In the genomic region with DNA sequence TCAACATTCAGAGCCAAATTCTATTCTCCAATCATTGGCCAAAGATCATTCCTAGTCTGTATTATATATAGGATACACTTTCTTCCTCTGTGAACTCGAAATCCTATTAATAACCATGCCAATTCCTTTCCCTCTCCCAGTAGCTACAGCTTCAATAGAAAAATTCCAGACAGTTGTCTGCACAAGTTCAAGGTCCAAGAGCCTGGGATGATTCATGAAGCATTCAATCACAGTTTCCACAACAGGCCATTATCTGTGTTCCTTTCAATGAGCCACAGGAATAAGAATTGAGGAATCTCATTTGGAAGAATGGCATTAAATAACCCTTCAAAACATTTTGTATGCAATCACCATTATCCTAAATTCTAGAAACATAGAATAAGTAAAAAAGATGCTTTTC, we compare ENCODE assay signal across 17 cellular contexts.
DNase-seq lines count a peak whose midpoint lies in the region; ATAC-seq and TF ChIP-seq lines count a peak whose summit lies in the region.
"Had no signal": no experiment of that assay in that cellular context is flagged by ENCODE, and none has a peak within 500 bp of the region (broad histone marks: within the 10 kb centered on the region; RNA-seq: fewer than 3 reads in every experiment).

No MANE protein-coding gene starts in this region.

- dilution Hi-C loops in mammary epithelial cell (cut with HindIII; ENCODE audit: low sequenced_read_pairs) = no loop called here

- H3K27me3 Mint-ChIP-seq in MCF 10A (ENCODE audit: insufficient read depth, unreplicated experiment) (no peaks in the 10 kb centered on the region), osteocyte (ENCODE audit: unreplicated experiment) (no peaks in the 10 kb centered on the region)

- H3K4me3 ChIP-seq in mammary epithelial cell (replicated peaks in 1 of 3; ENCODE audit: insufficient read depth in 1 of 3, low read depth in 2 of 3, low read length in 3 of 3) (no peak overlapping the region), mesenchymal stem cell (ENCODE audit: insufficient read depth in 1 of 2, low read depth in 1 of 2, low read length in 2 of 2) (no peak overlapping the region), prostate gland (no peak overlapping the region)
- H3K4me3 ChIP-seq: BLaER1, GM23338 had no signal

- H3K4ac ChIP-seq in mesenchymal stem cell (ENCODE audit: low read depth in 1 of 2, low read length in 2 of 2) = no peak overlapping the region

- peaks cover 8% of the 10 kb centered on the region for H3K4me1 ChIP-seq in mammary epithelial cell (ENCODE audit: insufficient read depth, low read length)
- H3K4me1 ChIP-seq in foreskin keratinocyte = no peaks in the 10 kb centered on the region
- peaks cover 2% of the 10 kb centered on the region for H3K4me1 ChIP-seq in mesenchymal stem cell (ENCODE audit: control insufficient read depth, insufficient read depth, low read depth, low read length)
- H3K4me1 ChIP-seq in prostate gland (replicated peaks) = no peaks in the 10 kb centered on the region
- H3K4me1 ChIP-seq: BLaER1 had no signal

- no peaks in the 10 kb centered on the region for H3K79me1 ChIP-seq in mesenchymal stem cell (replicated peaks; ENCODE audit: low read length, poor library complexity, severe bottlenecking)

- no TSS peak for BruUV-seq in mammary epithelial cell (replicated peaks; lab: Mats Ljungman, UMichigan)
- BruUV-seq in MCF 10A (replicated peaks; lab: Mats Ljungman, UMichigan) = no TSS peak

- no peak overlapping the region for H3K14ac ChIP-seq in mesenchymal stem cell (ENCODE audit: low read length in 2 of 2)

- no peak overlapping the region for H2AK5ac ChIP-seq in mesenchymal stem cell (ENCODE audit: low read length, severe bottlenecking)

- TF ChIP-seq POLR2A in prostate gland (IDR thresholded peaks at IDR 0.05) = no peak

- in situ Hi-C loops in mammary epithelial cell (cut with MboI; ENCODE audit: low sequenced_read_pairs in 2 of 2) = no loop called here

- no peak overlapping the region for H2BK5ac ChIP-seq in mesenchymal stem cell (ENCODE audit: low read depth, low read length, poor library complexity, severe bottlenecking)

- 0% methylated on average over 1 of the region's 1 CpG for WGBS in mammary epithelial cell (ENCODE audit: low coverage, missing lambda C conversion rate)
- 65% methylated on average over 1 of the region's 1 CpG for WGBS in mesenchymal stem cell
- WGBS in prostate gland = 68% methylated on average over 1 of the region's 1 CpG

- H2BK12ac ChIP-seq in mesenchymal stem cell (ENCODE audit: low read length in 2 of 2) = no peak overlapping the region

- H3K9ac ChIP-seq in mammary epithelial cell (ENCODE audit: insufficient read depth, low read length) = no peak overlapping the region
- H3K9ac ChIP-seq in mesenchymal stem cell (ENCODE audit: low read length) = no peak overlapping the region
- H3K9ac ChIP-seq: BLaER1 had no signal

- no peak overlapping the region for H4K91ac ChIP-seq in mesenchymal stem cell (ENCODE audit: low read length)

- H4K8ac ChIP-seq in mesenchymal stem cell (ENCODE audit: low read length) = no peak overlapping the region

- H3K4me1 Mint-ChIP-seq in MCF 10A (ENCODE audit: insufficient read depth, unreplicated experiment) = no peaks in the 10 kb centered on the region
- no peaks in the 10 kb centered on the region for H3K4me1 Mint-ChIP-seq in osteocyte (ENCODE audit: unreplicated experiment)
- H3K4me1 Mint-ChIP-seq: CD14-positive monocyte; CD4-positive, alpha-beta memory T cell; GM23338 had no signal

- H3K27ac ChIP-seq in mammary epithelial cell (ENCODE audit: insufficient read depth, low read depth, low read length) = no peak overlapping the region
- H3K27ac ChIP-seq in foreskin keratinocyte = no peak overlapping the region
- H3K27ac ChIP-seq in mesenchymal stem cell (ENCODE audit: low read length, poor library complexity, severe bottlenecking) = no peak overlapping the region
- no peak overlapping the region for H3K27ac ChIP-seq in prostate gland
- H3K27ac ChIP-seq: BLaER1 had no signal

- TF ChIP-seq CTCF in mammary epithelial cell (conservative IDR thresholded peaks at IDR 0.05 in 1 of 2, IDR thresholded peaks at IDR 0.05 in 1 of 2; ENCODE audit: extremely low read depth in 1 of 2, insufficient read depth in 1 of 2, low read depth in 1 of 2, low read length in 2 of 2) (no peak), MCF 10A (IDR thresholded peaks at IDR 0.05; ENCODE audit: unreplicated experiment) (no peak), foreskin keratinocyte (conservative IDR thresholded peaks at IDR 0.05) (no peak), osteocyte (IDR thresholded peaks at IDR 0.05) (no peak), prostate gland (IDR thresholded peaks at IDR 0.05) (no peak)

- H3K36me3 ChIP-seq in mammary epithelial cell (ENCODE audit: insufficient read depth, low read length) (no peaks in the 10 kb centered on the region), mesenchymal stem cell (ENCODE audit: control insufficient read depth in 1 of 2, insufficient read depth in 2 of 2, low read depth in 1 of 2, low read length in 2 of 2) (no peaks in the 10 kb centered on the region), prostate gland (no peaks in the 10 kb centered on the region)
- H3K36me3 ChIP-seq: BLaER1 had no signal

- peak; percentile 66 for ATAC-seq in foreskin keratinocyte
- ATAC-seq: GM23338, HCT116 had no signal

- H3K27ac Mint-ChIP-seq in MCF 10A (ENCODE audit: low read depth, unreplicated experiment) (no peak overlapping the region), osteocyte (ENCODE audit: unreplicated experiment) (no peak overlapping the region)
- H3K27ac Mint-ChIP-seq: CD14-positive monocyte; CD4-positive, alpha-beta memory T cell; GM23338; HFFc6 had no signal

- H3K9me3 ChIP-seq in mammary epithelial cell (replicated peaks; ENCODE audit: insufficient read depth, low read length) = no peaks in the 10 kb centered on the region
- H3K9me3 ChIP-seq in mesenchymal stem cell (ENCODE audit: control insufficient read depth, low read length) = no peaks in the 10 kb centered on the region
- H3K9me3 ChIP-seq in prostate gland = no peaks in the 10 kb centered on the region
- H3K9me3 ChIP-seq: BLaER1 had no signal

- H3K36me3 Mint-ChIP-seq in MCF 10A (ENCODE audit: insufficient read depth, unreplicated experiment) = no peaks in the 10 kb centered on the region
- H3K36me3 Mint-ChIP-seq in osteocyte (ENCODE audit: unreplicated experiment) = no peaks in the 10 kb centered on the region
- H3K36me3 Mint-ChIP-seq: CD14-positive monocyte; CD4-positive, alpha-beta memory T cell had no signal

- H3K4me3 Mint-ChIP-seq in MCF 10A (ENCODE audit: unreplicated experiment) = no peak overlapping the region
- H3K4me3 Mint-ChIP-seq in osteocyte (ENCODE audit: unreplicated experiment) = no peak overlapping the region
- H3K4me3 Mint-ChIP-seq: CD14-positive monocyte; CD4-positive, alpha-beta memory T cell; GM23338; HFFc6 had no signal

- H3K18ac ChIP-seq in mesenchymal stem cell (ENCODE audit: low read depth in 1 of 2, low read length in 2 of 2) = no peak overlapping the region

- no peak overlapping the region for H2BK15ac ChIP-seq in mesenchymal stem cell (ENCODE audit: low read depth, poor library complexity, severe bottlenecking)

- H2AFZ ChIP-seq in mammary epithelial cell (ENCODE audit: low read depth, low read length) (no peak overlapping the region), mesenchymal stem cell (ENCODE audit: low read depth, low read length) (no peak overlapping the region)

- CTCF ChIA-PET in mammary epithelial cell (lab: Charles Lee; ENCODE audit: low non-redundant PET) = no interaction called here
- CTCF ChIA-PET in MCF 10A (lab: Yijun Ruan, JAX) = no interaction called here

- no peak overlapping the region for H3K23ac ChIP-seq in mesenchymal stem cell (ENCODE audit: low read length in 2 of 2)

- POLR2A ChIA-PET in MCF 10A (lab: Yijun Ruan, JAX) = no interaction called here

- H4K20me1 ChIP-seq in mammary epithelial cell (ENCODE audit: insufficient read depth, low read length) = no peaks in the 10 kb centered on the region
- H4K20me1 ChIP-seq: BLaER1 had no signal

- H3K9me3 Mint-ChIP-seq in MCF 10A (ENCODE audit: unreplicated experiment) = peaks cover 7% of the 10 kb centered on the region
- H3K9me3 Mint-ChIP-seq in osteocyte (ENCODE audit: unreplicated experiment) = peaks cover 11% of the 10 kb centered on the region
- H3K9me3 Mint-ChIP-seq: GM23338 had no signal

- no peaks in the 10 kb centered on the region for H3K27me3 ChIP-seq in mammary epithelial cell (ENCODE audit: insufficient read depth, low read length)
- H3K27me3 ChIP-seq in foreskin keratinocyte = no peaks in the 10 kb centered on the region
- no peaks in the 10 kb centered on the region for H3K27me3 ChIP-seq in mesenchymal stem cell (ENCODE audit: control insufficient read depth in 1 of 2, insufficient read depth in 1 of 2, low read length in 2 of 2)
- no peaks in the 10 kb centered on the region for H3K27me3 ChIP-seq in prostate gland (replicated peaks; ENCODE audit: insufficient read depth)
- H3K27me3 ChIP-seq: BLaER1 had no signal

- no peak overlapping the region for H2BK120ac ChIP-seq in mesenchymal stem cell (ENCODE audit: low read depth, low read length)

- H3K79me2 ChIP-seq in mammary epithelial cell (ENCODE audit: insufficient read depth, low read length) = no peaks in the 10 kb centered on the region

- peak overlapping the region; percentile 18 for H3K4me2 ChIP-seq in mammary epithelial cell (ENCODE audit: insufficient read depth, low read depth, low read length)
- no peak overlapping the region for H3K4me2 ChIP-seq in mesenchymal stem cell (ENCODE audit: low read length, poor library complexity, severe bottlenecking)
- H3K4me2 ChIP-seq: BLaER1, GM23338 had no signal

- intact Hi-C loops in mammary epithelial cell (cut with micrococcal nuclease) (no loop called here), MCF 10A (cut with micrococcal nuclease) (no loop called here), prostate gland (cut with DNase I) (no loop called here)

- DNase-seq in mammary epithelial cell = peak; percentile 57
- DNase-seq in MCF 10A (ENCODE audit: unreplicated experiment) = no peak
- peak; percentile 20 to 71 for DNase-seq in foreskin keratinocyte
- peak; percentile 8 for DNase-seq in mesenchymal stem cell
- DNase-seq in iPS-NIHi7 (ENCODE audit: extremely low spot score) = no peak
- no peak for DNase-seq in osteocyte (ENCODE audit: extremely low spot score, unreplicated experiment)
- DNase-seq in prostate gland (ENCODE audit: low spot score) = no peak
- no peak for DNase-seq in stimulated activated naive CD4-positive, alpha-beta T cell (lab: John Stamatoyannopoulos, UW)
- DNase-seq: 8988T; CD4-positive, alpha-beta memory T cell; DMS79 treated with DMSO at 0.1 percent for 48 hours; GF-D8; HFFc6 had no signal

Comparison
In these comparisons a context has a peak if more than half of its experiments do, and no peak if none do; other contexts are left out.
1. DNase-seq: peak in mammary epithelial cell (single experiment), foreskin keratinocyte (2 of 2) and mesenchymal stem cell (single experiment); none in MCF 10A (single experiment), iPS-NIHi7 (single experiment), osteocyte (single experiment), prostate gland (single experiment) and stimulated activated naive CD4-positive, alpha-beta T cell (0 of 6).